In genomic region chr19:9674669-9675357, GRCh38 we compare ENCODE assay signal across 8 cellular contexts. TPM values are rescaled to one million over a fixed set of nuclear protein-coding genes. Genes with fewer than 3 reads are reported as not detected.
DNase-seq lines count a peak whose midpoint lies in the region; ATAC-seq and TF ChIP-seq lines count a peak whose summit lies in the region.

TSS of gene ZNF562 (minus strand) at chr19:9675100. CDS start at chr19:9660744, 14,356 bp downstream.

- peaks cover 51% of the 10 kb centered on the region for H3K36me3 Mint-ChIP-seq in activated CD8-positive, alpha-beta T cell treated with anti-CD3 and anti-CD28 coated beads for 36 hours (ENCODE audit: low read depth)

- peak; percentile 87 for ATAC-seq in GM18909 (IDR thresholded peaks at IDR 0.05; ENCODE audit: poor library complexity, unreplicated experiment)
- peak; percentile 85 for ATAC-seq in HG03439 (IDR thresholded peaks at IDR 0.05; ENCODE audit: unreplicated experiment)
- peak; percentile 83 for ATAC-seq in activated CD8-positive, alpha-beta T cell treated with anti-CD3 and anti-CD28 coated beads for 36 hours
- peak; percentile 91 for ATAC-seq in lung (ENCODE audit: insufficient read depth, low FRiP score)

- no peaks in the 10 kb centered on the region for H3K27me3 ChIP-seq in ectodermal cell (ENCODE audit: control insufficient read depth, insufficient read depth, low read length, poor library complexity, severe bottlenecking)
- H3K27me3 ChIP-seq in lung (ENCODE audit: control insufficient read depth, insufficient read depth) = no peaks in the 10 kb centered on the region

- no peak for TF ChIP-seq CTCF in activated CD8-positive, alpha-beta T cell treated with anti-CD3 and anti-CD28 coated beads for 36 hours (IDR thresholded peaks at IDR 0.05)
- TF ChIP-seq CTCF in lung (IDR thresholded peaks at IDR 0.05; ENCODE audit: control extremely low read depth, extremely low read depth) = no peak

- H3K27ac ChIP-seq in ectodermal cell (ENCODE audit: insufficient read depth, low read depth, low read length, poor library complexity, severe bottlenecking) (peak within 1 kb of the TSS; percentile 97), lung (ENCODE audit: low read depth in 1 of 2, low read length in 1 of 2) (peak within 1 kb of the TSS; percentile 91 to 93)

- CTCF ChIA-PET in activated CD8-positive, alpha-beta T cell treated with anti-CD3 and anti-CD28 coated beads for 36 hours (lab: Charles Lee) = interaction anchor here (1.0 kb wide), 1 partner anchor 30 kb away, joined by 3 read pairs; no protein-coding TSS in a partner anchor

- intact Hi-C loops in activated CD8-positive, alpha-beta T cell treated with anti-CD3 and anti-CD28 coated beads for 36 hours (cut with micrococcal nuclease) = no loop called here

- H3K27ac Mint-ChIP-seq in activated CD8-positive, alpha-beta T cell treated with anti-CD3 and anti-CD28 coated beads for 36 hours = peak within 1 kb of the TSS; percentile 100

- WGBS in ectodermal cell, 2 experiments = 12% methylated on average over 40 of the region's 40 CpGs
- WGBS in lung, 2 donors = 1 to 3% methylated on average over 40 of the region's 40 CpGs

- H3K27me3 Mint-ChIP-seq in activated CD8-positive, alpha-beta T cell treated with anti-CD3 and anti-CD28 coated beads for 36 hours = no peaks in the 10 kb centered on the region

- DNase-seq in AG08395 (ENCODE audit: low spot score) (peak; percentile 92), NCI-H748 (lab: John Stamatoyannopoulos, UW; ENCODE audit: unreplicated experiment) (peak; percentile 89), lung (ENCODE audit: low spot score) (peak; percentile 90)
- DNase-seq in activated CD8-positive, alpha-beta T cell treated with anti-CD3 and anti-CD28 coated beads for 36 hours = peak; percentile 91
- peak; percentile 70 to 72 (median 71) for DNase-seq in stimulated activated CD4-positive, alpha-beta T cell treated with anti-CD3 and anti-CD28 coated beads, TNF-alpha, amount 100 ng/mL, for 48 hours (ENCODE audit: low read depth in 3 of 3)

- peaks cover 31% of the 10 kb centered on the region for H3K4me1 Mint-ChIP-seq in activated CD8-positive, alpha-beta T cell treated with anti-CD3 and anti-CD28 coated beads for 36 hours (ENCODE audit: low read depth)

- peaks cover 26% of the 10 kb centered on the region for H3K9me3 Mint-ChIP-seq in activated CD8-positive, alpha-beta T cell treated with anti-CD3 and anti-CD28 coated beads for 36 hours

- H3K4me3 Mint-ChIP-seq in activated CD8-positive, alpha-beta T cell treated with anti-CD3 and anti-CD28 coated beads for 36 hours = peak within 1 kb of the TSS; percentile 98

- H3K36me3 ChIP-seq in ectodermal cell (ENCODE audit: control insufficient read depth, insufficient read depth, low read length) (peaks cover 22% of the 10 kb centered on the region), lung (ENCODE audit: control insufficient read depth in 2 of 2, insufficient read depth in 2 of 2, low read length in 2 of 2) (peaks cover 4 to 7% of the 10 kb centered on the region in 2 donors)

- H3K9me3 ChIP-seq in ectodermal cell (ENCODE audit: control insufficient read depth, low read length) = no peaks in the 10 kb centered on the region
- H3K9me3 ChIP-seq in lung (ENCODE audit: control insufficient read depth in 2 of 2, insufficient read depth in 1 of 2, low read length in 1 of 2) = peaks cover 4 to 8% of the 10 kb centered on the region in 2 donors

- peak within 1 kb of the TSS; percentile 62 for H3K4me3 ChIP-seq in ectodermal cell (ENCODE audit: insufficient read depth, low read depth, low read length)
- H3K4me3 ChIP-seq in lung = peak within 1 kb of the TSS; percentile 72

- POLR2A ChIA-PET in activated CD8-positive, alpha-beta T cell treated with anti-CD3 and anti-CD28 coated beads for 36 hours (lab: Charles Lee) = interaction anchor here (1.1 kb wide), 1 partner anchor 12 kb away, joined by 3 read pairs; no protein-coding TSS in a partner anchor

- H3K4me1 ChIP-seq in ectodermal cell (ENCODE audit: control insufficient read depth, insufficient read depth, low read length) = no peaks in the 10 kb centered on the region
- peaks cover 0 to 1% of the 10 kb centered on the region in 2 donors for H3K4me1 ChIP-seq in lung (ENCODE audit: control insufficient read depth in 2 of 2, insufficient read depth in 2 of 2, low read length in 2 of 2)

RNA-seq across cellular contexts. Expression of gene ZNF562, which starts in this region (rescaled TPM):
- total RNA-seq in activated CD8-positive, alpha-beta T cell treated with anti-CD3 and anti-CD28 coated beads for 36 hours = 10 to 100 TPM; 34.0 to 38.6 TPM
- polyA plus RNA-seq in ectodermal cell (2013, experiment 1 of 4) = 27.8 TPM
- 31.0 TPM for polyA plus RNA-seq in ectodermal cell (2013, experiment 2 of 4)
- 22.1 TPM for polyA plus RNA-seq in ectodermal cell (2013, experiment 3 of 4)
- 23.9 TPM for polyA plus RNA-seq in ectodermal cell (2013, experiment 4 of 4)
- total RNA-seq in lung = 10 to 100 TPM; 26.8 to 45.9 TPM
- polyA plus RNA-seq in lung = 1 to 10 TPM; 6.2 to 9.8 TPM

Comparison
In these comparisons a context has a peak if more than half of its experiments do, and no peak if none do; other contexts are left out.
1. Peak in every context shown above with its lines: DNase-seq, ATAC-seq, H3K4me3 ChIP-seq and H3K27ac ChIP-seq.